ENCODE assay signal across 8 cellular contexts in the genomic region with DNA sequence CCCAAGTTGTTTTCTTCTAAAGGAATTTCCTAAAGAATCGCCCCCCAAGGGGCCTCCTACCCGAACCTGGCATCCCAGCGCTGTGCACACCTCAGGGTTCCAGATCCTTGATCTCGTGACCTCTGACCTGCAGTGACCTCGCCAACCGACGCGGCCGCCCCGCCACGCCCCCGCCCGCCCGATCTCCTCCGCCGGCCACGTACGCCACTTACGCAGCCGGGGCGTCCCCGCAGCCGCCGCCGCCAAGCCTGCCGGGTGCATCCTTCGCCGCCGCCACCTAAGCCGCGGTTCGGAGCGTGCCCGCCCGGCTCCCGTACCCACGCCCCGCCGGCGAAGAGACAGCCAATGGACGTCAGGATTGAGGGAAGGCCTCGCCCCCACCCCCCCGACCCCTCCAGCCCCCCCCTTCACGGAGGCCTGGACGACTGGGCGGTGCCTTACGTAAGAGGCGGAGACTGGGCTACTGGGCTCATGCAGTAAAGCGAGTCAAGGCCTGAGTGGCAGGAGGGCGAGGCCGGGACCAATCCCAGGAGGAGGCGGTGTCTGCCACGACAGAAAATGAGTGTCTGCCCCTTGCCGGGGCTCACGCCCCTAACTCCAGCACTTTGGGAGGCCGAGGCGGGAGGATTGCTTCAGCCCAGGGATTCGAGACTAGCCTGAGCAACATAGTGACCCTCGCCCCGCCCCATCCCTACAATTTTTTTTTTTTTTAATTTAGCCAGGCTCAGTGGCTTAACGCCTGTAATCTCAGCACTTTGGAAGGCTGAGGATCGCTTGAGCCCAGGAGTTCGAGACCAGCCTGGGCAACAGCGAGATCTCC. TPM values are rescaled to one million over a fixed set of nuclear protein-coding genes. Genes with fewer than 3 reads are reported as not detected.
DNase-seq lines count a peak whose midpoint lies in the region; ATAC-seq and TF ChIP-seq lines count a peak whose summit lies in the region.

A gene with protein sequence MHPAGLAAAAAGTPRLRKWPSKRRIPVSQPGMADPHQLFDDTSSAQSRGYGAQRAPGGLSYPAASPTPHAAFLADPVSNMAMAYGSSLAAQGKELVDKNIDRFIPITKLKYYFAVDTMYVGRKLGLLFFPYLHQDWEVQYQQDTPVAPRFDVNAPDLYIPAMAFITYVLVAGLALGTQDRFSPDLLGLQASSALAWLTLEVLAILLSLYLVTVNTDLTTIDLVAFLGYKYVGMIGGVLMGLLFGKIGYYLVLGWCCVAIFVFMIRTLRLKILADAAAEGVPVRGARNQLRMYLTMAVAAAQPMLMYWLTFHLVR (minus strand): TSS at position 291 of the 820 bp plus-strand sequence. CDS start 30 bp downstream, at position 261.

- no peaks in the 10 kb centered on the region for H3K4me1 ChIP-seq in aorta (ENCODE audit: control insufficient read depth in 1 of 2, insufficient read depth in 2 of 2, low read length in 2 of 2)

- ATAC-seq in GM18517 (IDR thresholded peaks at IDR 0.05; ENCODE audit: unreplicated experiment), result peak; percentile 72
- ATAC-seq in HG03039 (IDR thresholded peaks at IDR 0.05; ENCODE audit: unreplicated experiment), result peak; percentile 84
- ATAC-seq in aorta (ENCODE audit: low FRiP score), result peak; percentile 96

- DNase-seq in NCI-H2081 (lab: John Stamatoyannopoulos, UW) (peak; percentile 96), T-helper 9 cell (peak; percentile 92), astrocyte of the cerebellum (ENCODE audit: low read depth) (peak; percentile 88), hepatic stellate cell (ENCODE audit: low spot score) (peak; percentile 99), renal cortical epithelial cell (ENCODE audit: low read depth) (peak; percentile 91), aorta (peak; percentile 98)

- WGBS in aorta, 2 donors, result 1% methylated on average over 60 to 64 of the region's 64 CpGs

- no peaks in the 10 kb centered on the region for H3K36me3 ChIP-seq in aorta (ENCODE audit: control insufficient read depth in 1 of 2, insufficient read depth in 2 of 2, low read length in 1 of 2)

- no peak for TF ChIP-seq CTCF in astrocyte of the cerebellum (IDR thresholded peaks at IDR 0.05; ENCODE audit: low read depth, low read length, missing control alignments)

- intact Hi-C loops in aorta (cut with DNase I), result loop anchor here (5.0 kb wide), 2 partner anchors 49 to 74 kb away; no protein-coding TSS in a partner anchor

- no peaks in the 10 kb centered on the region for H3K27me3 ChIP-seq in aorta (ENCODE audit: control insufficient read depth in 1 of 2, insufficient read depth in 2 of 2, low read length in 1 of 2)

- no peaks in the 10 kb centered on the region for H3K9me3 ChIP-seq in aorta (ENCODE audit: control insufficient read depth, low read length)

- in situ Hi-C loops in astrocyte of the cerebellum (cut with HindIII; ENCODE audit: low sequenced_read_pairs), result loop anchor here (5.0 kb wide), 1 partner anchor 64 kb away; no protein-coding TSS in a partner anchor

- H3K27ac ChIP-seq in aorta (ENCODE audit: low read depth in 1 of 2, low read length in 2 of 2), result peak within 1 kb of the TSS; percentile 20 to 43

- H3K4me3 ChIP-seq in astrocyte of the cerebellum (ENCODE audit: low read depth, low read length), result peak within 1 kb of the TSS; percentile 70
- peak within 1 kb of the TSS; percentile 33 to 44 for H3K4me3 ChIP-seq in aorta (ENCODE audit: low read length in 2 of 2)

RNA-seq across cellular contexts. Expression of the gene that starts here (rescaled TPM):
- 51.3 and 72.8 TPM in 2 replicates for total RNA-seq in renal cortical epithelial cell
- total RNA-seq in aorta, result 10 to 100 TPM; 19.5 to 25.8 TPM
- 10 to 100 TPM; 24.9 to 75.9 TPM for polyA plus RNA-seq in aorta

Comparison
In these comparisons a context has a peak if more than half of its experiments do, and no peak if none do; other contexts are left out.
1. Peak in every context shown above with its lines: DNase-seq, ATAC-seq, H3K4me3 ChIP-seq and H3K27ac ChIP-seq.